In genomic region chr11:37503411-37504065, GRCh38 we compare ENCODE assay signal across 13 cellular contexts.
DNase-seq lines count a peak whose midpoint lies in the region; ATAC-seq and TF ChIP-seq lines count a peak whose summit lies in the region.
"Had no signal": no experiment of that assay in that cellular context is flagged by ENCODE, and none has a peak within 500 bp of the region (broad histone marks: within the 10 kb centered on the region; RNA-seq: fewer than 3 reads in every experiment).

No MANE protein-coding gene starts in this region.

- peaks cover 30% of the 10 kb centered on the region for H3K4me1 ChIP-seq in foreskin keratinocyte
- H3K4me1 ChIP-seq in CD8-positive, alpha-beta T cell (ENCODE audit: insufficient read depth, low read length) = no peaks in the 10 kb centered on the region
- H3K4me1 ChIP-seq: stomach had no signal

- no peaks in the 10 kb centered on the region for H3K36me3 ChIP-seq in CD8-positive, alpha-beta T cell (ENCODE audit: insufficient read depth, low read length)
- H3K36me3 ChIP-seq: stomach had no signal

- no peaks in the 10 kb centered on the region for H3K4me1 Mint-ChIP-seq in CD8-positive, alpha-beta T cell (ENCODE audit: low read depth)

- TF ChIP-seq CTCF in foreskin keratinocyte (conservative IDR thresholded peaks at IDR 0.05) = no peak
- no peak for TF ChIP-seq CTCF in CD8-positive, alpha-beta T cell (IDR thresholded peaks at IDR 0.05)
- TF ChIP-seq CTCF in foreskin fibroblast (IDR thresholded peaks at IDR 0.05; ENCODE audit: low read depth, low read length) = no peak

- H3K4me3 Mint-ChIP-seq in CD8-positive, alpha-beta T cell = no peak overlapping the region
- H3K4me3 Mint-ChIP-seq: CD4-positive, alpha-beta T cell had no signal

- no peak for DNase-seq in foreskin keratinocyte
- DNase-seq in CD8-positive, alpha-beta T cell = no peak
- no peak for DNase-seq in foreskin fibroblast
- no peak for DNase-seq in NCI-H1436 (lab: John Stamatoyannopoulos, UW)
- DNase-seq in dermis blood vessel endothelial cell = no peak
- DNase-seq: activated CD8-positive, alpha-beta memory T cell treated with anti-CD3 and anti-CD28 coated beads, Interleukin-2, amount 50 U/mL, for 4 hours; CD4-positive, alpha-beta T cell; MV-4-11; stomach had no signal

- peak overlapping the region; percentile 27 for H3K27ac ChIP-seq in foreskin keratinocyte
- H3K27ac ChIP-seq in CD8-positive, alpha-beta T cell (ENCODE audit: low read depth, low read length) = no peak overlapping the region
- H3K27ac ChIP-seq: SK-N-MC, stomach had no signal

- ATAC-seq in GM18511 (IDR thresholded peaks at IDR 0.05; ENCODE audit: unreplicated experiment) (peak; percentile 63), GM21619 (IDR thresholded peaks at IDR 0.05; ENCODE audit: unreplicated experiment) (peak; percentile 38), HG03342 (IDR thresholded peaks at IDR 0.05; ENCODE audit: unreplicated experiment) (peak; percentile 45), foreskin keratinocyte (no peak)
- ATAC-seq in CD8-positive, alpha-beta T cell = no peak

- CTCF ChIA-PET in CD8-positive, alpha-beta T cell (lab: Charles Lee) = no interaction called here

- intact Hi-C loops in CD8-positive, alpha-beta T cell (cut with DNase I, micrococcal nuclease) = no loop called here

- no peaks in the 10 kb centered on the region for H3K27me3 Mint-ChIP-seq in CD8-positive, alpha-beta T cell (ENCODE audit: low read depth)
- H3K27me3 Mint-ChIP-seq: CD4-positive, alpha-beta T cell had no signal

- H3K36me3 Mint-ChIP-seq in CD8-positive, alpha-beta T cell = no peaks in the 10 kb centered on the region

- H3K27me3 ChIP-seq in foreskin keratinocyte = no peaks in the 10 kb centered on the region
- H3K27me3 ChIP-seq in CD8-positive, alpha-beta T cell (ENCODE audit: insufficient read depth, low read length) = no peaks in the 10 kb centered on the region
- H3K27me3 ChIP-seq: stomach had no signal

- no peaks in the 10 kb centered on the region for H3K9me3 ChIP-seq in CD8-positive, alpha-beta T cell (ENCODE audit: low read length)
- H3K9me3 ChIP-seq: stomach had no signal

- H3K9me3 Mint-ChIP-seq in CD8-positive, alpha-beta T cell = peaks cover 20% of the 10 kb centered on the region

- POLR2A ChIA-PET in CD8-positive, alpha-beta T cell (lab: Charles Lee) = no interaction called here

- H3K27ac Mint-ChIP-seq in CD8-positive, alpha-beta T cell = no peak overlapping the region
- H3K27ac Mint-ChIP-seq: CD4-positive, alpha-beta T cell had no signal

- no peak overlapping the region for H3K4me3 ChIP-seq in CD8-positive, alpha-beta T cell (ENCODE audit: low read depth, low read length)
- no peak overlapping the region for H3K4me3 ChIP-seq in foreskin fibroblast (ENCODE audit: low read depth in 1 of 2, low read length in 2 of 2)
- H3K4me3 ChIP-seq: SK-N-MC, stomach had no signal

Comparison
In these comparisons a context has a peak if more than half of its experiments do, and no peak if none do; other contexts are left out.
1. ATAC-seq: peak in GM18511 (single experiment), GM21619 (single experiment) and HG03342 (single experiment); none in foreskin keratinocyte (single experiment) and CD8-positive, alpha-beta T cell (single experiment).